In the genomic region with DNA sequence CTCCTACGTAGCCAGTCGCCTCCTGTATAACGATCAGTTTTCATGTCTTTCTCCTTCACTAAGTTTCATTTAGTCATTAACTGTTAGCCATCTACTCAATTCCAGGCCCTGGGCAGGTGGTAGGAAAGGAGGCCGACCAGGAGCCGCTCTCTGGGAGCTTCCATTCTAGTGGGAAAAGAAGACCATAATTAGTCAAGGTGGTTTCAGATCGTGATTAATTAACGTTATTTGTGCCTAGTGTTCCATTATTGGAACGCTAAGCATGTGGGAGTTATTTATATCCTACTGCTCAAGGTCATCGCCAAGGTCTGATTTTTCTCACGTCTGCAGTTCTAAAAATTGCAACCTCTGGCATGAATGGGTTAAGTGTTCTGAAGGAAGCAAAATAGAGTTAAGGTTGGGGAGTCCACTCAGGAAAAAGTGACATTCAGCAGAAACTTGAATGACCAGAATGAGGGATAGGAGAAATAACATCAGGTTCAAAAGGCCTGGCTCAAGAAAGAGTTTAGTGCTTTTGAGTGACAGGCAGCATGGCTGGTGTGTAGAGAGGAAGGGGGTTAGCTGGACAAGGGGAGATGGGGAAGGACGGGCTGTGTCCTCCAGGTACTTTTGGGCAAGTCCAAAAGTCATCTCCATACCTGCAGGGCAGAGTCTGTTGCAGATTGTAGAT, we compare ENCODE assay signal across 8 cellular contexts. TPM values are rescaled to one million over a fixed set of nuclear protein-coding genes. Genes with fewer than 3 reads are reported as not detected.
A peak's percentile ranks its signal among the peaks of the same experiment; 100 is the strongest.
DNase-seq lines count a peak whose midpoint lies in the region; ATAC-seq and TF ChIP-seq lines count a peak whose summit lies in the region.

No MANE protein-coding gene starts in this region.

- H4K8ac ChIP-seq in mesenchymal stem cell (ENCODE audit: low read length), result peak overlapping the region; percentile 75

- H3K36me3 ChIP-seq in body of pancreas (replicated peaks in 1 of 2; ENCODE audit: insufficient read depth in 1 of 2, low read depth in 2 of 2) (peaks cover 0 to 2% of the 10 kb centered on the region in 2 donors), mesenchymal stem cell (ENCODE audit: control insufficient read depth in 1 of 2, insufficient read depth in 2 of 2, low read depth in 1 of 2, low read length in 2 of 2) (peaks cover 13 to 33% of the 10 kb centered on the region in 2 experiments), aorta (ENCODE audit: control insufficient read depth in 1 of 2, insufficient read depth in 2 of 2, low read length in 1 of 2) (no peaks in the 10 kb centered on the region)

- H3K36me3 Mint-ChIP-seq in stimulated activated naive CD8-positive, alpha-beta T cell treated with anti-CD3 and anti-CD28 coated beads, Interleukin-15, Interleukin-2, amounts not matched to agents 100 ng/mL and 50 ng/mL, for 24 hours (ENCODE audit: low read depth), result peaks cover 33% of the 10 kb centered on the region

- H2BK5ac ChIP-seq in mesenchymal stem cell (ENCODE audit: low read depth, low read length, poor library complexity, severe bottlenecking), result no peak overlapping the region

- peak overlapping the region; percentile 96 for H3K27ac Mint-ChIP-seq in stimulated activated naive CD8-positive, alpha-beta T cell treated with anti-CD3 and anti-CD28 coated beads, Interleukin-15, Interleukin-2, amounts not matched to agents 100 ng/mL and 50 ng/mL, for 24 hours

- TF ChIP-seq CTCF in body of pancreas (IDR thresholded peaks at IDR 0.05), result no peak

- no peak overlapping the region for H2BK15ac ChIP-seq in mesenchymal stem cell (ENCODE audit: low read depth, poor library complexity, severe bottlenecking)

- H3K4me3 ChIP-seq in body of pancreas (peak overlapping the region; percentile 57 to 71), mesenchymal stem cell (ENCODE audit: insufficient read depth in 1 of 2, low read depth in 1 of 2, low read length in 2 of 2) (peak overlapping the region; percentile 62 to 98), aorta (ENCODE audit: low read length in 2 of 2) (peak overlapping the region; percentile 59 to 80)

- peak overlapping the region; percentile 96 for H3K9ac ChIP-seq in mesenchymal stem cell (ENCODE audit: low read length)

- TF ChIP-seq POLR2A in body of pancreas (IDR thresholded peaks at IDR 0.05), result no peak

- no peaks in the 10 kb centered on the region for H3K9me3 ChIP-seq in body of pancreas
- no peaks in the 10 kb centered on the region for H3K9me3 ChIP-seq in mesenchymal stem cell (ENCODE audit: control insufficient read depth, low read length)
- H3K9me3 ChIP-seq in aorta (ENCODE audit: control insufficient read depth, low read length), result no peaks in the 10 kb centered on the region

- H3K4me2 ChIP-seq in mesenchymal stem cell (ENCODE audit: low read length, poor library complexity, severe bottlenecking), result peak overlapping the region; percentile 94

- H3K27ac ChIP-seq in body of pancreas, result peak overlapping the region; percentile 61 to 91 (median 82)
- peak overlapping the region; percentile 87 for H3K27ac ChIP-seq in mesenchymal stem cell (ENCODE audit: low read length, poor library complexity, severe bottlenecking)
- H3K27ac ChIP-seq in aorta (ENCODE audit: low read depth in 1 of 2, low read length in 2 of 2), result peak overlapping the region; percentile 39 to 52

- H2AFZ ChIP-seq in mesenchymal stem cell (ENCODE audit: low read depth, low read length), result peak overlapping the region; percentile 23

- no peak overlapping the region for H2BK120ac ChIP-seq in mesenchymal stem cell (ENCODE audit: low read depth, low read length)

- no peaks in the 10 kb centered on the region for H3K27me3 ChIP-seq in body of pancreas
- H3K27me3 ChIP-seq in mesenchymal stem cell (ENCODE audit: control insufficient read depth in 1 of 2, insufficient read depth in 1 of 2, low read length in 2 of 2), result no peaks in the 10 kb centered on the region
- H3K27me3 ChIP-seq in aorta (ENCODE audit: control insufficient read depth in 1 of 2, insufficient read depth in 2 of 2, low read length in 1 of 2), result no peaks in the 10 kb centered on the region

- intact Hi-C loops in body of pancreas (cut with DNase I) (no loop called here), aorta (cut with DNase I) (loop anchor here in 1 of 2 donors (5.0 kb wide), 2 partner anchors 74 to 101 kb away; a partner anchor contains a TSS)

- peak overlapping the region; percentile 40 for H2AK5ac ChIP-seq in mesenchymal stem cell (ENCODE audit: low read length, severe bottlenecking)

- no peak overlapping the region for H2BK12ac ChIP-seq in mesenchymal stem cell (ENCODE audit: low read length in 2 of 2)

- H3K4me1 ChIP-seq in body of pancreas (peaks cover 19% of the 10 kb centered on the region), mesenchymal stem cell (ENCODE audit: control insufficient read depth, insufficient read depth, low read depth, low read length) (peaks cover 7% of the 10 kb centered on the region), aorta (ENCODE audit: control insufficient read depth in 1 of 2, insufficient read depth in 2 of 2, low read length in 2 of 2) (peaks cover 0 to 6% of the 10 kb centered on the region in 2 donors)

- 8 to 9% methylated on average over 11 of the region's 11 CpGs for WGBS in body of pancreas, 2 donors
- WGBS in mesenchymal stem cell, result 24% methylated on average over 9 of the region's 11 CpGs
- 6 to 7% methylated on average over 11 of the region's 11 CpGs for WGBS in aorta, 2 donors

- peak overlapping the region; percentile 73 to 81 for H3K18ac ChIP-seq in mesenchymal stem cell (ENCODE audit: low read depth in 1 of 2, low read length in 2 of 2)

- peaks cover 44% of the 10 kb centered on the region for H3K4me1 Mint-ChIP-seq in stimulated activated naive CD8-positive, alpha-beta T cell treated with anti-CD3 and anti-CD28 coated beads, Interleukin-15, Interleukin-2, amounts not matched to agents 100 ng/mL and 50 ng/mL, for 24 hours (ENCODE audit: low read depth)

- peak overlapping the region; percentile 97 for H3K4me3 Mint-ChIP-seq in stimulated activated naive CD8-positive, alpha-beta T cell treated with anti-CD3 and anti-CD28 coated beads, Interleukin-15, Interleukin-2, amounts not matched to agents 100 ng/mL and 50 ng/mL, for 24 hours

- peak overlapping the region in 1 of 2 experiments; percentile 98 for H3K4ac ChIP-seq in mesenchymal stem cell (ENCODE audit: low read depth in 1 of 2, low read length in 2 of 2)

- H3K9me3 Mint-ChIP-seq in stimulated activated naive CD8-positive, alpha-beta T cell treated with anti-CD3 and anti-CD28 coated beads, Interleukin-15, Interleukin-2, amounts not matched to agents 100 ng/mL and 50 ng/mL, for 24 hours, result no peaks in the 10 kb centered on the region

- no peak overlapping the region for H3K23ac ChIP-seq in mesenchymal stem cell (ENCODE audit: low read length in 2 of 2)

- no peak for ATAC-seq in stimulated activated naive CD8-positive, alpha-beta T cell treated with anti-CD3 and anti-CD28 coated beads, Interleukin-15, Interleukin-2, amounts not matched to agents 100 U/mL and 50 U/mL, for 24 hours
- ATAC-seq in body of pancreas (no peak), aorta (ENCODE audit: low FRiP score) (no peak), GM18502 (IDR thresholded peaks at IDR 0.05; ENCODE audit: poor library complexity, unreplicated experiment) (no peak), GM18907 (IDR thresholded peaks at IDR 0.05; ENCODE audit: unreplicated experiment) (no peak), HG03457 (IDR thresholded peaks at IDR 0.05; ENCODE audit: unreplicated experiment) (no peak)

- no peak overlapping the region for H4K91ac ChIP-seq in mesenchymal stem cell (ENCODE audit: low read length)

- H3K27me3 Mint-ChIP-seq in stimulated activated naive CD8-positive, alpha-beta T cell treated with anti-CD3 and anti-CD28 coated beads, Interleukin-15, Interleukin-2, amounts not matched to agents 100 ng/mL and 50 ng/mL, for 24 hours, result peaks cover 3% of the 10 kb centered on the region

- DNase-seq in stimulated activated naive CD8-positive, alpha-beta T cell treated with anti-CD3 and anti-CD28 coated beads, Interleukin-15, Interleukin-2, amounts not matched to agents 100 U/mL and 50 U/mL, for 24 hours, result no peak
- DNase-seq in body of pancreas (no peak), mesenchymal stem cell (no peak), aorta (no peak)

- peak overlapping the region in 1 of 2 experiments; percentile 92 for H3K14ac ChIP-seq in mesenchymal stem cell (ENCODE audit: low read length in 2 of 2)

- H3K79me1 ChIP-seq in mesenchymal stem cell (replicated peaks; ENCODE audit: low read length, poor library complexity, severe bottlenecking), result peaks cover 7% of the 10 kb centered on the region

RNA-seq across cellular contexts. Expression of a gene that starts 0.8 kb away (rescaled TPM):
- total RNA-seq in body of pancreas (10 to 100 TPM in 1 of 2 donors, 1 to 10 TPM in 1; 5.9 to 11.2 TPM), aorta (10 to 100 TPM; 12.5 to 14.6 TPM)
- polyA plus RNA-seq in mesenchymal stem cell (2013, experiment 1 of 2), result 3.9 TPM
- polyA plus RNA-seq in mesenchymal stem cell (2013, experiment 2 of 2), result 3.6 TPM
- polyA plus RNA-seq in aorta, result 10 to 100 TPM in 1 of 2 donors, 1 to 10 TPM in 1; 2.8 to 10.6 TPM
